ENCODE assay signal across 8 cellular contexts in the genomic region with DNA sequence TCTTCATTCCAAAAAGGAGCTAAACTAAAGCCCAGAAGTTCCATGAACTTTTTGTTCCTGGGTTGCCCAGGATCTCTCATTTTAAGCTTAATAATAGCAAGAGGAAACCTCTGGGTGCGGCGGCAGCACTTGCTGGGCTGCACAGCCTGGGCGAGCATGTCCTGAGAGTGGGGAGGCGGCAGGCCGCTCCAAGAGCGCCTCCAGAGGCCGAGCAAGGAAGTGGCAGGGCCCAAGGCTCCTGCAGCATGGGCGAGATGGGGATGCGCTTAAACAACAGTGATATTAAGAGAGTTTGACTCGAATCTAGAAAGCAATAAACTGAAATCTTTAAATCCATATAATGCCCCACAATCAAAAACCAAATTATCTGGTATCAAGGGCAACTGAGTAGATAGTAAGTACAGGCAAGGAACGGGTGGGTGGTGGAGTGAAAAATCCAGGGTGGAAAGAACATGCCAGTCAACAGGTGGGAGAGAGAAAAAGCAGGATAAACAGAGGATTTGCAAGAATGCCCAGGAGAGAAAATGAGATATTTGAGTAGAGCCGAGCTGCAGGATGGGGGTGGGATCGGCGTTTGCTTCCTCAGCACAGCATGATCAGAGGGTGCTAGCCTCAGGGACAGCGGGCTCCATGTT. TPM values are rescaled to one million over a fixed set of nuclear protein-coding genes. Genes with fewer than 3 reads are reported as not detected.
DNase-seq lines count a peak whose midpoint lies in the region; ATAC-seq and TF ChIP-seq lines count a peak whose summit lies in the region.

No MANE protein-coding gene starts in this region.

- POLR2A ChIA-PET in OCI-LY7 (lab: Charles Lee): interaction anchor here (0.6 kb wide), 1 partner anchor 490 kb away, joined by 3 read pairs; no protein-coding TSS in a partner anchor

- no peaks in the 10 kb centered on the region for H3K4me1 ChIP-seq in OCI-LY7 (ENCODE audit: insufficient read depth, low read length, poor library complexity, severe bottlenecking)

- no peak overlapping the region for H3K27ac Mint-ChIP-seq in natural killer cell

- H3K4me3 ChIP-seq in AG09309 (ENCODE audit: control insufficient read depth, low read depth, low read length) (no peak overlapping the region), OCI-LY7 (ENCODE audit: low read depth, low read length, poor library complexity, severe bottlenecking) (no peak overlapping the region), choroid plexus epithelial cell (ENCODE audit: low read depth, low read length) (no peak overlapping the region)

- H3K36me3 Mint-ChIP-seq in natural killer cell: no peaks in the 10 kb centered on the region

- no peaks in the 10 kb centered on the region for H3K4me1 Mint-ChIP-seq in natural killer cell

- no peaks in the 10 kb centered on the region for H3K36me3 ChIP-seq in OCI-LY7 (ENCODE audit: insufficient read depth, low read length)

- peak; percentile 21 for TF ChIP-seq CTCF in AG09309 (IDR thresholded peaks at IDR 0.05; ENCODE audit: control insufficient read depth, insufficient read depth, low read depth, low read length, missing control alignments)
- TF ChIP-seq CTCF in OCI-LY7 (conservative IDR thresholded peaks at IDR 0.05; ENCODE audit: low read length): peak; percentile 98
- TF ChIP-seq CTCF in choroid plexus epithelial cell (conservative IDR thresholded peaks at IDR 0.05; ENCODE audit: low read depth, low read length): peak; percentile 62
- TF ChIP-seq CTCF in natural killer cell (IDR thresholded peaks at IDR 0.05): peak; percentile 69

- no peaks in the 10 kb centered on the region for H4K20me1 ChIP-seq in OCI-LY7 (ENCODE audit: insufficient read depth, low read length)

- no TSS peak for BruUV-seq in OCI-LY7 (replicated peaks; lab: Mats Ljungman, UMichigan)

- no peak overlapping the region for H3K4me3 Mint-ChIP-seq in natural killer cell

- no peaks in the 10 kb centered on the region for H3K9me2 ChIP-seq in OCI-LY7 (ENCODE audit: insufficient read depth, low read length)

- no peak overlapping the region for H3K4me2 ChIP-seq in OCI-LY7 (ENCODE audit: low read length)

- H2AFZ ChIP-seq in OCI-LY7 (ENCODE audit: low read length): no peak overlapping the region

- ATAC-seq in GM18858 (IDR thresholded peaks at IDR 0.05; ENCODE audit: unreplicated experiment) (peak; percentile 83), HG03039 (IDR thresholded peaks at IDR 0.05; ENCODE audit: unreplicated experiment) (peak; percentile 89), natural killer cell (peak in 2 of 3 donors; percentile 57 to 81)
- no peak for ATAC-seq in activated CD4-positive, CD25-positive, alpha-beta regulatory T cell treated with anti-CD3 and anti-CD28 coated beads, Interleukin-2, amount 50 U/mL, for 24 hours

- H3K79me2 ChIP-seq in OCI-LY7 (ENCODE audit: insufficient read depth, low read depth, low read length): no peaks in the 10 kb centered on the region

- H3K27me3 Mint-ChIP-seq in natural killer cell (ENCODE audit: low read depth in 2 of 2): peaks cover 13 to 26% of the 10 kb centered on the region in 2 donors

- CTCF ChIA-PET in OCI-LY7 (lab: Charles Lee; ENCODE audit: unreplicated experiment): interaction anchor here (0.6 to 0.9 kb wide), 3 partner anchors 14 to 1246 kb away, joined by 3 to 4 read pairs (median 3); no protein-coding TSS in a partner anchor

- H3K9me3 Mint-ChIP-seq in natural killer cell: no peaks in the 10 kb centered on the region

- H3K27ac ChIP-seq in OCI-LY7 (ENCODE audit: low read depth, low read length, poor library complexity, severe bottlenecking): no peak overlapping the region

- DNase-seq in AG09309 (ENCODE audit: low read depth): no peak
- peak; percentile 63 for DNase-seq in OCI-LY7 (ENCODE audit: low spot score)
- peak; percentile 20 for DNase-seq in choroid plexus epithelial cell (ENCODE audit: low read depth)
- no peak for DNase-seq in natural killer cell
- no peak for DNase-seq in pons (ENCODE audit: low spot score)

- intact Hi-C loops in OCI-LY7 (cut with micrococcal nuclease; ENCODE audit: unreplicated experiment) (loop anchor here (5.0 to 10.0 kb wide), 3 partner anchors 190 to 383 kb away; no protein-coding TSS in a partner anchor), natural killer cell (cut with micrococcal nuclease) (loop anchor here (5.0 kb wide), 1 partner anchor 385 kb away; no protein-coding TSS in a partner anchor)

- no peaks in the 10 kb centered on the region for H3K9me3 ChIP-seq in OCI-LY7 (ENCODE audit: low read length)

RNA-seq across cellular contexts. Expression of a gene that starts 14.1 kb away (rescaled TPM):
- 0.05 TPM in 1 of 2 replicates, not detected in the other for total RNA-seq in OCI-LY7 (2014; rRNA removed; shearing (Covaris generic))
- total RNA-seq in OCI-LY7 (2022): 0.11 TPM in 1 of 2 replicates, not detected in the other
- total RNA-seq in natural killer cell: 1 to 10 TPM in 1 of 3 donors, under 1 TPM in 2; 0.27 to 1.1 (median 0.45) TPM

Comparison
In these comparisons a context has a peak if more than half of its experiments do, and no peak if none do; other contexts are left out.
1. DNase-seq: peak in OCI-LY7 (single experiment) and choroid plexus epithelial cell (single experiment); none in AG09309 (single experiment), natural killer cell (single experiment) and pons (single experiment).
2. CTCF ChIP-seq: peak in every context shown above with its lines; median percentile 98 in OCI-LY7; 69 in natural killer cell; 62 in choroid plexus epithelial cell; 21 in AG09309.
3. ATAC-seq: peak in GM18858 (single experiment), HG03039 (single experiment) and natural killer cell (2 of 3); none in activated CD4-positive, CD25-positive, alpha-beta regulatory T cell treated with anti-CD3 and anti-CD28 coated beads, Interleukin-2, amount 50 U/mL, for 24 hours (0 of 2).